Comparison of ENCODE assay signal across 21 cellular contexts in the genomic region with DNA sequence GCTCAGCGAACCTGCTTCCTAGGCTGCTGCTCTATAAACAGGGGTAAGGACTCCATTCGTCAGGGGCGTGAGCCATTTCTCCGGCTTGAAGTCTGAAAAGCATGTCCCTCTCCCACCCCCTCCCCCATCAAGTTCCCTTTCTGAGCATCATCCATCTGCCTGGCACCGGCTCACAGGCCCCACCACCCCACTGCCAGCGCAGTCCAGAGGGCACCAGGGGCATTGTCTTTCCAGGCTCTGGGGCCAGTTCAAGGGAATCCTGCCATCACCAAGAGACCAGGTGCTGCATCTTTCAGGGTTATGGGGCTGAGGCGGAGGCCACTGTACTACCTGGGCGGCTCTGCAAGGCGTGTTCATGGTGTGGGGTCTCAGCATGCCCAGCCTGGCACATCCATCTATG.
DNase-seq lines count a peak whose midpoint lies in the region; FAIRE-seq and TF ChIP-seq lines count a peak whose summit lies in the region.
"Had no signal": no experiment of that assay in that cellular context is flagged by ENCODE, and none has a peak within 500 bp of the region (broad histone marks: within the 10 kb centered on the region; RNA-seq: fewer than 3 reads in every experiment).

No MANE protein-coding gene starts in this region.

- H3K4me1 Mint-ChIP-seq in type B pancreatic cell (ENCODE audit: unreplicated experiment), result peaks cover 16% of the 10 kb centered on the region
- H3K4me1 Mint-ChIP-seq in CD14-positive monocyte, result no peaks in the 10 kb centered on the region
- H3K4me1 Mint-ChIP-seq: B cell had no signal

- H3K27me3 ChIP-seq in right atrium auricular region, result no peaks in the 10 kb centered on the region
- H3K27me3 ChIP-seq in trophoblast cell (ENCODE audit: insufficient read depth, low read length), result no peaks in the 10 kb centered on the region
- H3K27me3 ChIP-seq: BLaER1 had no signal

- H3K9me3 Mint-ChIP-seq in type B pancreatic cell (no peaks in the 10 kb centered on the region), CD14-positive monocyte (no peaks in the 10 kb centered on the region)
- H3K9me3 Mint-ChIP-seq: CD4-positive, alpha-beta T cell; GM23338; H9 had no signal

- no peak overlapping the region for H4K8ac ChIP-seq in trophoblast cell (ENCODE audit: low read depth, low read length)

- no peak overlapping the region for H3K18ac ChIP-seq in trophoblast cell (ENCODE audit: low read length)

- no peaks in the 10 kb centered on the region for H3K79me1 ChIP-seq in trophoblast cell (ENCODE audit: low read length)

- H3K4me3 Mint-ChIP-seq in type B pancreatic cell (no peak overlapping the region), CD14-positive monocyte (no peak overlapping the region)
- H3K4me3 Mint-ChIP-seq: B cell; CD4-positive, alpha-beta T cell; GM23338; H9 had no signal

- no peaks in the 10 kb centered on the region for H3K27me3 Mint-ChIP-seq in type B pancreatic cell
- H3K27me3 Mint-ChIP-seq in CD14-positive monocyte (ENCODE audit: low read depth in 3 of 3), result peaks cover 1 to 2% (median 2%) of the 10 kb centered on the region in 3 donors
- H3K27me3 Mint-ChIP-seq: CD4-positive, alpha-beta T cell had no signal

- no peak overlapping the region for H3K14ac ChIP-seq in trophoblast cell (ENCODE audit: low read length)

- DNase-seq in right atrium auricular region (ENCODE audit: low spot score) (peak; percentile 46), cardiac septum (ENCODE audit: low spot score) (no peak), trophoblast cell (no peak), urothelium cell line (ENCODE audit: low spot score) (no peak), type B pancreatic cell (ENCODE audit: extremely low spot score, unreplicated experiment) (no peak), CD14-positive monocyte (ENCODE audit: low spot score) (no peak)
- DNase-seq: Calu3; CD4-positive, alpha-beta T cell; COR-L47; DMS53; DMS79 treated with DMSO at 0.1 percent for 48 hours; GF-D8; H9 had no signal

- H2BK5ac ChIP-seq in trophoblast cell (ENCODE audit: low read depth, low read length, poor library complexity), result no peak overlapping the region

- H3K27ac Mint-ChIP-seq in type B pancreatic cell, result no peak overlapping the region
- no peak overlapping the region for H3K27ac Mint-ChIP-seq in CD14-positive monocyte
- H3K27ac Mint-ChIP-seq: B cell; CD4-positive, alpha-beta T cell; GM23338; H9 had no signal

- no CpG with 5 or more reads among the region's 9 CpGs for WGBS in trophoblast cell (ENCODE audit: extremely low coverage, insufficient coverage, insufficient read length)

- no peak overlapping the region for H2AFZ ChIP-seq in trophoblast cell (ENCODE audit: insufficient read depth, low read length, poor library complexity)
- H2AFZ ChIP-seq: GM23338 had no signal

- H2AK5ac ChIP-seq in trophoblast cell (ENCODE audit: low read length), result no peak overlapping the region

- H3K27ac ChIP-seq in right atrium auricular region (no peak overlapping the region), trophoblast cell (ENCODE audit: low read depth, low read length) (no peak overlapping the region)
- H3K27ac ChIP-seq: 22Rv1, BLaER1, C4-2B had no signal

- no peak overlapping the region for H3K23ac ChIP-seq in trophoblast cell (ENCODE audit: low read length)

- H3K4me1 ChIP-seq in right atrium auricular region (peaks cover 0 to 6% of the 10 kb centered on the region in 2 donors), trophoblast cell (ENCODE audit: control insufficient read depth in 1 of 2, insufficient read depth in 2 of 2, low read length in 2 of 2) (no peaks in the 10 kb centered on the region)
- H3K4me1 ChIP-seq: BLaER1 had no signal

- no peak overlapping the region for H3K9ac ChIP-seq in trophoblast cell (ENCODE audit: low read length)
- H3K9ac ChIP-seq: BLaER1 had no signal

- H2BK120ac ChIP-seq in trophoblast cell (ENCODE audit: insufficient read depth, low read length, poor library complexity), result no peak overlapping the region

- peak; percentile 17 for FAIRE-seq in urothelium cell line (lab: Jason Lieb, UNC)
- FAIRE-seq: A204.1, GM12891, GM18507 had no signal

- H3K9me3 ChIP-seq in right atrium auricular region, result no peaks in the 10 kb centered on the region
- peaks cover 4% of the 10 kb centered on the region for H3K9me3 ChIP-seq in trophoblast cell (ENCODE audit: insufficient read depth, low read depth, low read length)
- H3K9me3 ChIP-seq: BLaER1 had no signal

- intact Hi-C loops in cardiac septum (cut with DNase I), result no loop called here
- intact Hi-C loops in CD14-positive monocyte (cut with micrococcal nuclease), result no loop called here

- no peak overlapping the region for H2BK12ac ChIP-seq in trophoblast cell (ENCODE audit: low read length)

- H4K12ac ChIP-seq in trophoblast cell (ENCODE audit: low read depth, low read length), result no peak overlapping the region

- no peaks in the 10 kb centered on the region for H3K79me2 ChIP-seq in trophoblast cell (ENCODE audit: control insufficient read depth, insufficient read depth, low read length, poor library complexity)

- TF ChIP-seq CTCF in right atrium auricular region (IDR thresholded peaks at IDR 0.05), result no peak
- no peak for TF ChIP-seq CTCF in type B pancreatic cell (conservative IDR thresholded peaks at IDR 0.05)
- TF ChIP-seq CTCF in CD14-positive monocyte (IDR thresholded peaks at IDR 0.05), result no peak

- H3K4ac ChIP-seq in trophoblast cell (ENCODE audit: low read depth, low read length), result no peak overlapping the region

- H3K36me3 Mint-ChIP-seq in type B pancreatic cell (no peaks in the 10 kb centered on the region), CD14-positive monocyte (no peaks in the 10 kb centered on the region)

- H3K4me2 ChIP-seq in trophoblast cell (ENCODE audit: low read length), result no peak overlapping the region
- H3K4me2 ChIP-seq: BLaER1, GM23338 had no signal

- H3K4me3 ChIP-seq in right atrium auricular region (no peak overlapping the region), trophoblast cell (ENCODE audit: low read depth, low read length) (peak overlapping the region; percentile 33)
- H3K4me3 ChIP-seq: BLaER1, GM23338 had no signal

- no peak overlapping the region for H4K91ac ChIP-seq in trophoblast cell (ENCODE audit: low read depth, low read length)

- H3K36me3 ChIP-seq in right atrium auricular region, result no peaks in the 10 kb centered on the region
- H3K36me3 ChIP-seq in trophoblast cell (ENCODE audit: control insufficient read depth in 1 of 2, insufficient read depth in 2 of 2, low read length in 2 of 2), result no peaks in the 10 kb centered on the region
- H3K36me3 ChIP-seq: BLaER1 had no signal
